17 cellular contexts compared by ENCODE assay signal in genomic region chr13:98874029-98874397, GRCh38.
"Had no signal": no experiment of that assay in that cellular context is flagged by ENCODE, and none has a peak within 500 bp of the region (broad histone marks: within the 10 kb centered on the region; RNA-seq: fewer than 3 reads in every experiment).

No MANE protein-coding gene starts in this region.

- H3K4me3 Mint-ChIP-seq: nephron; stimulated activated naive B cell treated with anti-CD40 and anti-IgM and Interleukin-4, amounts not matched to agents 10 μg/mL and 1 μg/mL and 100 μg/mL, for 72 hours had no signal

- DNase-seq: activated CD4-positive, alpha-beta T cell treated with anti-CD3 and anti-CD28 coated beads, Interleukin-2, amount 50 U/mL, for 1 hour; activated naive CD4-positive, alpha-beta T cell treated with anti-CD3 and anti-CD28 coated beads, Interleukin-2, amount 50 U/mL, for 16 hours; amniotic stem cell; body of pancreas; dermis blood vessel endothelial cell; effector memory CD4-positive, alpha-beta T cell; heart right ventricle; left ventricle myocardium inferior; mammary epithelial cell; midbrain; stimulated activated CD4-positive, alpha-beta T cell treated with anti-CD3 and anti-CD28 coated beads, Interleukin-4, amount 100 ng/mL, for 24 hours; stimulated activated naive B cell treated with anti-CD40 and anti-IgM and Interleukin-4, amounts not matched to agents 10 μg/mL and 1 μg/mL and 100 μg/mL, for 72 hours; substantia nigra; tibial artery; WERI-Rb-1 had no signal

- H3K27ac Mint-ChIP-seq: stimulated activated naive B cell treated with anti-CD40 and anti-IgM and Interleukin-4, amounts not matched to agents 10 μg/mL and 1 μg/mL and 100 μg/mL, for 72 hours had no signal

- ATAC-seq: body of pancreas; heart right ventricle; sciatic nerve; stimulated activated naive B cell treated with anti-CD40 and anti-IgM and Interleukin-4, amounts not matched to agents 10 μg/mL and 1 μg/mL and 100 μg/mL, for 72 hours had no signal

- H3K27me3 Mint-ChIP-seq: stimulated activated naive B cell treated with anti-CD40 and anti-IgM and Interleukin-4, amounts not matched to agents 10 μg/mL and 1 μg/mL and 100 μg/mL, for 72 hours had no signal
